Comparison of ENCODE assay signal across 11 cellular contexts in genomic region chr11:70272009-70272408, GRCh38. TPM values are rescaled to one million over a fixed set of nuclear protein-coding genes. Genes with fewer than 3 reads are reported as not detected.
DNase-seq lines count a peak whose midpoint lies in the region; ATAC-seq, FAIRE-seq and TF ChIP-seq lines count a peak whose summit lies in the region.
"Had no signal": no experiment of that assay in that cellular context is flagged by ENCODE, and none has a peak within 500 bp of the region (broad histone marks: within the 10 kb centered on the region; RNA-seq: fewer than 3 reads in every experiment).

No MANE protein-coding gene starts in this region.

- FAIRE-seq in A549 (lab: Jason Lieb, UNC): no peak

- H3K9me3 ChIP-seq in A549: no peaks in the 10 kb centered on the region
- H3K9me3 ChIP-seq in HAP-1: no peaks in the 10 kb centered on the region
- no peaks in the 10 kb centered on the region for H3K9me3 ChIP-seq in stomach
- H3K9me3 ChIP-seq: gastrocnemius medialis had no signal

- H3K4me1 ChIP-seq in A549 (peaks cover 14% of the 10 kb centered on the region), HAP-1 (peaks cover 4% of the 10 kb centered on the region; the same call in 1 of the 2 replicates), stomach (peaks cover 18 to 52% (median 37%) of the 10 kb centered on the region in 4 donors)

- no peak overlapping the region for H3K4me3 ChIP-seq in A549
- H3K4me3 ChIP-seq in HAP-1: 0 out of 2 replicates have a peak overlapping the region, but pooled peaks have one; percentile 4
- H3K4me3 ChIP-seq in stomach: peak overlapping the region in 1 of 4 donors; percentile 96

- H3K27me3 ChIP-seq in HAP-1 (ENCODE audit: low read depth) (peaks cover 3% of the 10 kb centered on the region; the same call in 1 of the 2 replicates), stomach (no peaks in the 10 kb centered on the region)

- CTCF ChIA-PET in A549 (lab: Yijun Ruan, JAX): interaction anchor here (0.6 to 2.0 kb wide), 4 partner anchors 22 to 85 kb away, joined by 3 to 4 read pairs (median 3); no protein-coding TSS in a partner anchor

- TF ChIP-seq POLR2A in A549 (IDR thresholded peaks at IDR 0.05; ENCODE audit: low read length) (no peak), stomach (IDR thresholded peaks at IDR 0.05) (no peak)

- 88% methylated on average over 7 of the region's 7 CpGs for WGBS in A549 (ENCODE audit: missing lambda C conversion rate)
- 74 to 85% (median 81%) methylated on average over 7 of the region's 7 CpGs for WGBS in stomach, 5 donors

- TF ChIP-seq CTCF in A549 (IDR thresholded peaks at IDR 0.05): no peak
- no peak for TF ChIP-seq CTCF in stomach (IDR thresholded peaks at IDR 0.05)

- TF ChIP-seq RAD21 in A549 (conservative IDR thresholded peaks at IDR 0.05 in 1 of 2, IDR thresholded peaks at IDR 0.05 in 1 of 2): no peak

- H3K27ac Mint-ChIP-seq in activated naive CD8-positive, alpha-beta T cell treated with anti-CD3 and anti-CD28 coated beads, Interleukin-2, amount 10 ng/mL, durations not matched to agents 7 days and 5 days: no peak overlapping the region
- H3K27ac Mint-ChIP-seq in memory B cell: peak overlapping the region; percentile 88

- TF ChIP-seq EP300 in A549 (IDR thresholded peaks at IDR 0.05): no peak
- TF ChIP-seq EP300 in stomach (IDR thresholded peaks at IDR 0.05): no peak

- H3K4me3 Mint-ChIP-seq in activated naive CD8-positive, alpha-beta T cell treated with anti-CD3 and anti-CD28 coated beads, Interleukin-2, amount 10 ng/mL, durations not matched to agents 7 days and 5 days: peak overlapping the region; percentile 91
- H3K4me3 Mint-ChIP-seq in memory B cell: peak overlapping the region; percentile 66

- H3K36me3 Mint-ChIP-seq in activated naive CD8-positive, alpha-beta T cell treated with anti-CD3 and anti-CD28 coated beads, Interleukin-2, amount 10 ng/mL, durations not matched to agents 7 days and 5 days: peaks cover 20% of the 10 kb centered on the region
- H3K36me3 Mint-ChIP-seq in memory B cell: peaks cover 9% of the 10 kb centered on the region

- no peaks in the 10 kb centered on the region for H3K9me3 Mint-ChIP-seq in activated naive CD8-positive, alpha-beta T cell treated with anti-CD3 and anti-CD28 coated beads, Interleukin-2, amount 10 ng/mL, durations not matched to agents 7 days and 5 days
- no peaks in the 10 kb centered on the region for H3K9me3 Mint-ChIP-seq in memory B cell

- peaks cover 15% of the 10 kb centered on the region for H3K27me3 Mint-ChIP-seq in activated naive CD8-positive, alpha-beta T cell treated with anti-CD3 and anti-CD28 coated beads, Interleukin-2, amount 10 ng/mL, durations not matched to agents 7 days and 5 days
- peaks cover 3% of the 10 kb centered on the region for H3K27me3 Mint-ChIP-seq in memory B cell

- POLR2A ChIA-PET in A549 (lab: Yijun Ruan, JAX): no interaction called here
- POLR2A ChIA-PET in activated naive CD8-positive, alpha-beta T cell treated with anti-CD3 and anti-CD28 coated beads, Interleukin-2, amount 10 ng/mL, durations not matched to agents 7 days and 5 days (lab: Charles Lee): no interaction called here

- H3K27ac ChIP-seq in A549 (no peak overlapping the region; a peak in 1 of 6 replicates), stomach (no peak overlapping the region)

- intact Hi-C loops in stomach (cut with DNase I; ENCODE audit: low total_unique reads): no loop called here

- in situ Hi-C loops in HAP-1 (cut with MboI; ENCODE audit: low sequenced_read_pairs): no loop called here

- ATAC-seq in A549 (no peak), memory B cell (ENCODE audit: low read depth) (no peak), GM21423 (IDR thresholded peaks at IDR 0.05; ENCODE audit: unreplicated experiment) (no peak), GM21825 (IDR thresholded peaks at IDR 0.05; ENCODE audit: unreplicated experiment) (no peak), HG03469 (IDR thresholded peaks at IDR 0.05; ENCODE audit: unreplicated experiment) (no peak)
- ATAC-seq in activated naive CD8-positive, alpha-beta T cell treated with anti-CD3 and anti-CD28 coated beads, Interleukin-2, amount 10 ng/mL, durations not matched to agents 7 days and 5 days (ENCODE audit: low read depth): no peak
- ATAC-seq: gastrocnemius medialis had no signal

- H3K4me2 ChIP-seq in A549: peak overlapping the region; percentile 99

- peaks cover 28% of the 10 kb centered on the region for H3K4me1 Mint-ChIP-seq in activated naive CD8-positive, alpha-beta T cell treated with anti-CD3 and anti-CD28 coated beads, Interleukin-2, amount 10 ng/mL, durations not matched to agents 7 days and 5 days
- H3K4me1 Mint-ChIP-seq in memory B cell: peaks cover 26% of the 10 kb centered on the region

- H3K36me3 ChIP-seq in HAP-1 (replicated peaks): peaks cover 29% of the 10 kb centered on the region
- H3K36me3 ChIP-seq in stomach: peaks cover 18 to 43% (median 34%) of the 10 kb centered on the region in 4 donors

- no peak for DNase-seq in A549 (ENCODE audit: low read depth in 1 of 2, low spot score in 1 of 2)
- DNase-seq in HAP-1 (ENCODE audit: low spot score in 2 of 2): no peak
- DNase-seq in activated naive CD8-positive, alpha-beta T cell treated with anti-CD3 and anti-CD28 coated beads, Interleukin-2, amount 10 ng/mL, durations not matched to agents 7 days and 5 days: no peak
- DNase-seq in memory B cell (ENCODE audit: low spot score in 2 of 2): no peak
- no peak for DNase-seq in stomach
- DNase-seq: activated gamma-delta T cell, Right ventricle myocardium superior had no signal

TF ChIP-seq in A549, 52 proteins besides CTCF, POLR2A, EP300 and RAD21:
- TF ChIP-seq GATA3 (IDR thresholded peaks at IDR 0.05; ENCODE audit: borderline replicate concordance): no peak
- no peak for TF ChIP-seq FOXS1 (CRISPR knock-in tag; IDR thresholded peaks at IDR 0.05)
- TF ChIP-seq ESRRA (IDR thresholded peaks at IDR 0.05; ENCODE audit: borderline replicate concordance, low read length): no peak
- no peak for TF ChIP-seq CEBPB (IDR thresholded peaks at IDR 0.05)
- TF ChIP-seq, protein P1, sequence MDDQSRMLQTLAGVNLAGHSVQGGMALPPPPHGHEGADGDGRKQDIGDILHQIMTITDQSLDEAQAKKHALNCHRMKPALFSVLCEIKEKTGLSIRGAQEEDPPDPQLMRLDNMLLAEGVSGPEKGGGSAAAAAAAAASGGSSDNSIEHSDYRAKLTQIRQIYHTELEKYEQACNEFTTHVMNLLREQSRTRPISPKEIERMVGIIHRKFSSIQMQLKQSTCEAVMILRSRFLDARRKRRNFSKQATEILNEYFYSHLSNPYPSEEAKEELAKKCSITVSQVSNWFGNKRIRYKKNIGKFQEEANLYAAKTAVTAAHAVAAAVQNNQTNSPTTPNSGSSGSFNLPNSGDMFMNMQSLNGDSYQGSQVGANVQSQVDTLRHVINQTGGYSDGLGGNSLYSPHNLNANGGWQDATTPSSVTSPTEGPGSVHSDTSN (IDR thresholded peaks at IDR 0.05): no peak

RNA-seq across cellular contexts. Expression of gene PPFIA1, which starts 1.5 kb away (rescaled TPM):
- polyA plus RNA-seq in A549 (2011; rRNA removed) (38.6 and 45.6 TPM in 2 replicates), A549 (2017; fragmentation: RNase III; extraction: RNeasy Plus Mini Kit Qiagen cat#74134 plus additional on column Dnase treatment) (23.3 to 24.8 TPM (median 23.8 TPM) in 3 replicates), stomach (10 to 100 TPM; 10.8 to 13.2 (median 12.8) TPM)
- polyA plus RNA-seq in A549 (2012; cell fraction: cytosol; rRNA removed): 44.4 and 46.8 TPM in 2 replicates
- polyA plus RNA-seq in A549 (2012; cell fraction: nucleus; rRNA removed): 50.6 and 64.1 TPM in 2 replicates
- polyA minus RNA-seq in A549 (2011; rRNA and poly(A)+ RNA removed): 123 TPM in 2 replicates
- total RNA-seq in activated naive CD8-positive, alpha-beta T cell treated with anti-CD3 and anti-CD28 coated beads, Interleukin-2, amount 10 ng/mL, durations not matched to agents 7 days and 5 days: 10 to 100 TPM; 40.1 to 40.3 TPM
- 100 to 1,000 TPM in 1 of 5 donors, 10 to 100 TPM in 4; 29.8 to 108 (median 47.2) TPM for total RNA-seq in stomach
